In the genomic region with DNA sequence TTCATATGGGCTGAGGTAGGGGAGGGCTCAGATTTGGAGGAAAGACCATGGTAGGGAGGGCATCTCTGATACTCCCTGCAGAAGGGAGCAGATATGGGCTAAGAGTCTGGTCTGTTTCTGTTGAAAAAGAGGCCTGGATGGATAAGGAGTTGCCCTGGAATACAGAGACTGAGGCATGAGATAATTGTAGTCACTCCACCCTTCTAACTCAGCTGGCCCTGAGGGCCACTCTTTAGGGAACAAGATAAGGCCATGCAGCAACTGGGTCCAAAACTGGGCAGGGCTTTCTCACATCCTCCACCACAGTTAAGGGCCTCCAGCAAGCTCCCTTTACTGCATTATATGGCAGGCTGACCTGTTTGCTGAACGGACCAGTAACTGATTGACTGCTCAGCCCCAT, we compare ENCODE assay signal across 9 cellular contexts. TPM values are rescaled to one million over a fixed set of nuclear protein-coding genes. Genes with fewer than 3 reads are reported as not detected.
DNase-seq lines count a peak whose midpoint lies in the region; ATAC-seq, FAIRE-seq and TF ChIP-seq lines count a peak whose summit lies in the region.
"Had no signal": no experiment of that assay in that cellular context is flagged by ENCODE, and none has a peak within 500 bp of the region (broad histone marks: within the 10 kb centered on the region; RNA-seq: fewer than 3 reads in every experiment).

No MANE protein-coding gene starts in this region.

- no peaks in the 10 kb centered on the region for H3K27me3 Mint-ChIP-seq in activated naive CD8-positive, alpha-beta T cell

- H3K9me3 ChIP-seq in cardiac muscle cell (ENCODE audit: low read depth) (no peaks in the 10 kb centered on the region), keratinocyte (ENCODE audit: control insufficient read depth, low read depth, low read length) (no peaks in the 10 kb centered on the region), suprapubic skin (no peaks in the 10 kb centered on the region)

- FAIRE-seq in keratinocyte (lab: Jason Lieb, UNC), result peak; percentile 29
- no peak for FAIRE-seq in HTR-8/SVneo (lab: Jason Lieb, UNC)

- peak overlapping the region; percentile 58 for H3K27ac Mint-ChIP-seq in activated naive CD8-positive, alpha-beta T cell

- no peak overlapping the region for H2AFZ ChIP-seq in keratinocyte (ENCODE audit: control insufficient read depth, low read length)

- H3K4me1 ChIP-seq in cardiac muscle cell (ENCODE audit: low read depth), result peaks cover 14% of the 10 kb centered on the region
- peaks cover 4% of the 10 kb centered on the region for H3K4me1 ChIP-seq in keratinocyte (ENCODE audit: control insufficient read depth, extremely low read depth, insufficient read depth, low read length)
- H3K4me1 ChIP-seq in suprapubic skin, result peaks cover 17% of the 10 kb centered on the region

- TF ChIP-seq CTCF in cardiac muscle cell (IDR thresholded peaks at IDR 0.05; ENCODE audit: low read depth, low read length) (no peak), keratinocyte (optimal IDR thresholded peaks at IDR 0.05 in 1 of 3, IDR thresholded peaks at IDR 0.05 in 1 of 3, conservative IDR thresholded peaks at IDR 0.05 in 1 of 3; ENCODE audit: extremely low read depth in 1 of 3, insufficient read depth in 2 of 3, low read length in 3 of 3) (no peak), suprapubic skin (IDR thresholded peaks at IDR 0.05) (no peak)

- peak overlapping the region; percentile 86 for H3K9ac ChIP-seq in keratinocyte (ENCODE audit: control insufficient read depth, extremely low read depth, insufficient read depth, low read length)

- intact Hi-C loops in Right ventricle myocardium superior (cut with DNase I), result no loop called here

- H3K4me3 Mint-ChIP-seq in activated naive CD8-positive, alpha-beta T cell, result peak overlapping the region; percentile 98

- peaks cover 35% of the 10 kb centered on the region for H3K4me1 Mint-ChIP-seq in activated naive CD8-positive, alpha-beta T cell (ENCODE audit: low read depth)

- DNase-seq in cardiac muscle cell (ENCODE audit: low read depth in 1 of 2, low spot score in 1 of 2) (no peak), Right ventricle myocardium superior (no peak), keratinocyte (ENCODE audit: low read depth, low spot score) (no peak), suprapubic skin (ENCODE audit: low spot score in 2 of 2) (no peak), LoVo (ENCODE audit: low spot score) (no peak), HTR-8/SVneo (ENCODE audit: insufficient read length, low spot score) (no peak)
- DNase-seq: stimulated activated CD4-positive, alpha-beta T cell treated with anti-CD3 and anti-CD28 coated beads, Interleukin-2, amount 100 ng/mL, for 48 hours had no signal

- peaks cover 40% of the 10 kb centered on the region for H3K36me3 Mint-ChIP-seq in activated naive CD8-positive, alpha-beta T cell

- H3K27me3 ChIP-seq in cardiac muscle cell (no peaks in the 10 kb centered on the region), keratinocyte (ENCODE audit: control insufficient read depth, extremely low read depth, insufficient read depth, low read length) (no peaks in the 10 kb centered on the region), suprapubic skin (no peaks in the 10 kb centered on the region)

- peak overlapping the region; percentile 81 for H3K4me2 ChIP-seq in keratinocyte (ENCODE audit: control insufficient read depth, extremely low read depth, insufficient read depth, low read depth, low read length)

- peaks cover 25% of the 10 kb centered on the region for H3K9me3 Mint-ChIP-seq in activated naive CD8-positive, alpha-beta T cell (ENCODE audit: low read depth)

- H4K20me1 ChIP-seq in keratinocyte (ENCODE audit: control insufficient read depth, extremely low read depth, insufficient read depth, low read length), result no peaks in the 10 kb centered on the region

- dilution Hi-C loops in keratinocyte (cut with MboI; ENCODE audit: extremely low pct_ligation_motif_present, low sequenced_read_pairs), result no loop called here

- 59% methylated on average over 1 of the region's 1 CpG for WGBS in suprapubic skin

- no peak for ATAC-seq in Right ventricle myocardium superior (ENCODE audit: poor library complexity)
- no peak for ATAC-seq in HG02973 (IDR thresholded peaks at IDR 0.05; ENCODE audit: unreplicated experiment)

- H3K79me2 ChIP-seq in keratinocyte (ENCODE audit: control insufficient read depth, insufficient read depth, low read length), result peaks cover 54% of the 10 kb centered on the region

- H3K27ac ChIP-seq in cardiac muscle cell (peak overlapping the region; percentile 47), keratinocyte (ENCODE audit: control insufficient read depth, insufficient read depth, low read length) (peak overlapping the region; percentile 89), suprapubic skin (no peak overlapping the region)

- H3K4me3 ChIP-seq in cardiac muscle cell (peak overlapping the region; percentile 68), keratinocyte (ENCODE audit: control insufficient read depth in 2 of 3, extremely low read depth in 1 of 3, insufficient read depth in 2 of 3, low read depth in 1 of 3, low read length in 3 of 3) (peak overlapping the region; percentile 73 to 93 (median 91)), suprapubic skin (peak overlapping the region; percentile 66)

- no peak for TF ChIP-seq EP300 in suprapubic skin (IDR thresholded peaks at IDR 0.05)

- H3K9me1 ChIP-seq in keratinocyte (ENCODE audit: control insufficient read depth, extremely low read depth, insufficient read depth, low read length), result no peaks in the 10 kb centered on the region

- no peaks in the 10 kb centered on the region for H3K36me3 ChIP-seq in cardiac muscle cell
- H3K36me3 ChIP-seq in keratinocyte (ENCODE audit: control insufficient read depth in 2 of 2, extremely low read depth in 1 of 2, insufficient read depth in 2 of 2, low read length in 2 of 2), result peaks cover 4 to 7% of the 10 kb centered on the region in 2 experiments
- H3K36me3 ChIP-seq in suprapubic skin, result peaks cover 12% of the 10 kb centered on the region

- TF ChIP-seq POLR2A in suprapubic skin (IDR thresholded peaks at IDR 0.05), result no peak

RNA-seq across cellular contexts. Expression of gene ZNF749, which starts 1.3 kb away (rescaled TPM):
- 11.8 and 13.7 TPM in 2 replicates for total RNA-seq in cardiac muscle cell
- polyA plus RNA-seq in cardiac muscle cell, result 16.6 and 28.8 TPM in 2 replicates
- total RNA-seq in Right ventricle myocardium superior, result 3.4 TPM
- 5.7 to 6.8 TPM (median 6.3 TPM) in 3 replicates for polyA plus RNA-seq in keratinocyte
- polyA plus RNA-seq in keratinocyte (2011; ENCODE audit: low read depth), result 2.4 TPM
- polyA plus RNA-seq in keratinocyte (2011; cell fraction: cytosol; rRNA removed), result 3.3 and 5.2 TPM in 2 replicates
- polyA plus RNA-seq in keratinocyte (2011; cell fraction: nucleus; rRNA removed), result 13.4 and 13.9 TPM in 2 replicates
- 4.8 and 6.3 TPM in 2 replicates for polyA plus RNA-seq in keratinocyte (2012; ENCODE audit: low replicate concordance)
- polyA minus RNA-seq in keratinocyte, result 7.9 to 18.2 TPM (median 13.1 TPM) in 3 replicates
- 7.3 TPM for polyA minus RNA-seq in keratinocyte (2011; cell fraction: cytosol; rRNA and poly(A)+ RNA removed)
- 17.4 and 35.3 TPM in 2 replicates for polyA minus RNA-seq in keratinocyte (2011; cell fraction: nucleus; rRNA and poly(A)+ RNA removed)
- 10 to 100 TPM in 3 of 4 donors, 1 to 10 TPM in 1; 8.3 to 15.5 (median 13.5) TPM for total RNA-seq in suprapubic skin

RNA-seq across cellular contexts. Expression of gene VN1R1, which starts 20.5 kb away (rescaled TPM):
- total RNA-seq in cardiac muscle cell (1.2 and 2.3 TPM in 2 replicates), Right ventricle myocardium superior (3.7 TPM), suprapubic skin (1 to 10 TPM in 3 of 4 donors, under 1 TPM in 1; 0.76 to 3.9 (median 1.2) TPM)
- polyA plus RNA-seq in cardiac muscle cell (2.9 and 4.1 TPM in 2 replicates), keratinocyte (0.09 to 0.46 TPM (median 0.17 TPM) in 3 replicates)
- 0.51 TPM for polyA plus RNA-seq in keratinocyte (2011; ENCODE audit: low read depth)
- 0.05 and 0.11 TPM in 2 replicates for polyA plus RNA-seq in keratinocyte (2011; cell fraction: cytosol; rRNA removed)
- 1.0 TPM in 2 replicates for polyA plus RNA-seq in keratinocyte (2011; cell fraction: nucleus; rRNA removed)
- 0.18 and 1.1 TPM in 2 replicates for polyA plus RNA-seq in keratinocyte (2012; ENCODE audit: low replicate concordance)
- 0.59 to 0.93 TPM in 2 of 3 replicates, not detected in the other for polyA minus RNA-seq in keratinocyte
- not detected for polyA minus RNA-seq in keratinocyte (2011; cell fraction: cytosol; rRNA and poly(A)+ RNA removed)
- 0.53 and 1.0 TPM in 2 replicates for polyA minus RNA-seq in keratinocyte (2011; cell fraction: nucleus; rRNA and poly(A)+ RNA removed)

RNA-seq across cellular contexts. Expression of gene ZNF17, which starts 25.4 kb away (rescaled TPM):
- 5.8 and 13.0 TPM in 2 replicates for total RNA-seq in cardiac muscle cell
- 4.2 and 7.1 TPM in 2 replicates for polyA plus RNA-seq in cardiac muscle cell
- 10.1 TPM for total RNA-seq in Right ventricle myocardium superior
- 4.8 to 5.4 TPM (median 5.0 TPM) in 3 replicates for polyA plus RNA-seq in keratinocyte
- 1.1 TPM for polyA plus RNA-seq in keratinocyte (2011; ENCODE audit: low read depth)
- 1.7 and 2.9 TPM in 2 replicates for polyA plus RNA-seq in keratinocyte (2011; cell fraction: cytosol; rRNA removed)
- 5.3 and 8.5 TPM in 2 replicates for polyA plus RNA-seq in keratinocyte (2011; cell fraction: nucleus; rRNA removed)
- polyA plus RNA-seq in keratinocyte (2012; ENCODE audit: low replicate concordance), result 3.6 and 3.9 TPM in 2 replicates
- polyA minus RNA-seq in keratinocyte, result 6.4 to 18.5 TPM (median 11.3 TPM) in 3 replicates
- 4.2 TPM for polyA minus RNA-seq in keratinocyte (2011; cell fraction: cytosol; rRNA and poly(A)+ RNA removed)
- polyA minus RNA-seq in keratinocyte (2011; cell fraction: nucleus; rRNA and poly(A)+ RNA removed), result 9.2 and 10.4 TPM in 2 replicates
- total RNA-seq in suprapubic skin, result 10 to 100 TPM; 10.2 to 23.8 (median 15.2) TPM

RNA-seq across cellular contexts. Expression of gene ZNF772, which starts 41.0 kb away (rescaled TPM):
- total RNA-seq in cardiac muscle cell (32.6 and 37.9 TPM in 2 replicates), Right ventricle myocardium superior (21.4 TPM), suprapubic skin (10 to 100 TPM in 2 of 4 donors, 1 to 10 TPM in 2; 6.1 to 15.0 (median 10.9) TPM)
- polyA plus RNA-seq in cardiac muscle cell (11.3 and 13.6 TPM in 2 replicates), keratinocyte (5.2 to 5.4 TPM (median 5.3 TPM) in 3 replicates)
- polyA plus RNA-seq in keratinocyte (2011; ENCODE audit: low read depth), result 4.7 TPM
- 2.6 and 3.9 TPM in 2 replicates for polyA plus RNA-seq in keratinocyte (2011; cell fraction: cytosol; rRNA removed)
- 6.5 and 7.6 TPM in 2 replicates for polyA plus RNA-seq in keratinocyte (2011; cell fraction: nucleus; rRNA removed)
- 3.1 and 3.6 TPM in 2 replicates for polyA plus RNA-seq in keratinocyte (2012; ENCODE audit: low replicate concordance)
- polyA minus RNA-seq in keratinocyte, result 7.0 to 17.6 TPM (median 9.8 TPM) in 3 replicates
- 5.6 TPM for polyA minus RNA-seq in keratinocyte (2011; cell fraction: cytosol; rRNA and poly(A)+ RNA removed)
- polyA minus RNA-seq in keratinocyte (2011; cell fraction: nucleus; rRNA and poly(A)+ RNA removed), result 11.5 and 14.7 TPM in 2 replicates

RNA-seq across cellular contexts. Expression of gene ZNF548, which starts 46.7 kb away (rescaled TPM):
- total RNA-seq in cardiac muscle cell (37.9 and 38.2 TPM in 2 replicates), Right ventricle myocardium superior (13.5 TPM), suprapubic skin (10 to 100 TPM; 18.8 to 30.9 (median 25.7) TPM)
- polyA plus RNA-seq in cardiac muscle cell (11.4 and 15.9 TPM in 2 replicates), keratinocyte (8.5 to 11.4 TPM (median 10.8 TPM) in 3 replicates)
- 2.6 TPM for polyA plus RNA-seq in keratinocyte (2011; ENCODE audit: low read depth)
- 5.1 and 7.8 TPM in 2 replicates for polyA plus RNA-seq in keratinocyte (2011; cell fraction: cytosol; rRNA removed)
- 15.2 and 15.9 TPM in 2 replicates for polyA plus RNA-seq in keratinocyte (2011; cell fraction: nucleus; rRNA removed)
- polyA plus RNA-seq in keratinocyte (2012; ENCODE audit: low replicate concordance), result 5.0 and 7.0 TPM in 2 replicates
- 11.5 to 24.2 TPM (median 18.5 TPM) in 3 replicates for polyA minus RNA-seq in keratinocyte
- 5.4 TPM for polyA minus RNA-seq in keratinocyte (2011; cell fraction: cytosol; rRNA and poly(A)+ RNA removed)
- polyA minus RNA-seq in keratinocyte (2011; cell fraction: nucleus; rRNA and poly(A)+ RNA removed), result 8.4 and 16.6 TPM in 2 replicates
